In genomic region chr14:101635238-101636080, GRCh38 we compare ENCODE assay signal across 20 cellular contexts.
DNase-seq lines count a peak whose midpoint lies in the region; ATAC-seq and TF ChIP-seq lines count a peak whose summit lies in the region.
"Had no signal": no experiment of that assay in that cellular context is flagged by ENCODE, and none has a peak within 500 bp of the region (broad histone marks: within the 10 kb centered on the region; RNA-seq: fewer than 3 reads in every experiment).

No MANE protein-coding gene starts in this region.

- no peaks in the 10 kb centered on the region for H3K36me3 Mint-ChIP-seq in activated T-helper 17 cell treated with anti-CD3 and anti-CD28 coated beads, Interleukin-2, amount 50 U/mL, for 72 hours (ENCODE audit: low read depth)
- H3K36me3 Mint-ChIP-seq: CD8-positive, alpha-beta memory T cell; natural killer cell treated with Interleukin-12 subunit alpha and Interleukin-12 subunit beta and Interleukin-15 and Interleukin-18, amount 100 ng/mL, for 72 hours had no signal

- H3K9me3 Mint-ChIP-seq in activated T-helper 17 cell treated with anti-CD3 and anti-CD28 coated beads, Interleukin-2, amount 50 U/mL, for 72 hours, result no peaks in the 10 kb centered on the region
- H3K9me3 Mint-ChIP-seq: activated CD4-positive, alpha-beta T cell treated with anti-CD3 and anti-CD28 coated beads, Interleukin-2, amount 10 ng/mL, durations not matched to agents 7 days and 5 days; CD8-positive, alpha-beta memory T cell; natural killer cell treated with Interleukin-12 subunit alpha and Interleukin-12 subunit beta and Interleukin-15 and Interleukin-18, amount 100 ng/mL, for 72 hours had no signal

- peak overlapping the region; percentile 58 for H3K27ac Mint-ChIP-seq in activated T-helper 17 cell treated with anti-CD3 and anti-CD28 coated beads, Interleukin-2, amount 50 U/mL, for 72 hours
- H3K27ac Mint-ChIP-seq: activated CD4-positive, alpha-beta T cell treated with anti-CD3 and anti-CD28 coated beads, Interleukin-2, amount 10 ng/mL, durations not matched to agents 7 days and 5 days; CD8-positive, alpha-beta memory T cell; natural killer cell treated with Interleukin-12 subunit alpha and Interleukin-12 subunit beta and Interleukin-15 and Interleukin-18, amount 100 ng/mL, for 72 hours had no signal

- no peaks in the 10 kb centered on the region for H3K36me3 ChIP-seq in kidney epithelial cell (ENCODE audit: control insufficient read depth, insufficient read depth, low read length)
- H3K36me3 ChIP-seq: adrenal gland, cardiac muscle cell, sigmoid colon, suprapubic skin had no signal

- peak; percentile 36 for DNase-seq in Ammon's horn (ENCODE audit: low spot score)
- DNase-seq in kidney epithelial cell (ENCODE audit: low read depth), result no peak
- DNase-seq in NCI-H2227 (lab: John Stamatoyannopoulos, UW; ENCODE audit: unreplicated experiment), result no peak
- DNase-seq in medulla oblongata (ENCODE audit: extremely low spot score), result no peak
- DNase-seq: activated CD4-positive, alpha-beta T cell treated with anti-CD3 and anti-CD28 coated beads, Interleukin-2, amount 10 ng/mL, durations not matched to agents 7 days and 5 days; activated naive CD4-positive, alpha-beta T cell; adrenal gland; CD8-positive, alpha-beta memory T cell; DMS153; foreskin melanocyte; hippocampal formation; left ventricle myocardium superior; NCI-H1694; sigmoid colon had no signal

- peak; percentile 1 for TF ChIP-seq CTCF in kidney epithelial cell (IDR thresholded peaks at IDR 0.05; ENCODE audit: insufficient read depth, low read length, poor library complexity, severe bottlenecking)

- peak; percentile 12 for ATAC-seq in GM21723 (IDR thresholded peaks at IDR 0.05; ENCODE audit: unreplicated experiment)
- ATAC-seq in activated T-helper 17 cell treated with anti-CD3 and anti-CD28 coated beads, Interleukin-2, amount 50 U/mL, for 72 hours (replicated peaks), result no peak
- ATAC-seq in esophagus mucosa, result no peak
- ATAC-seq: left ventricle myocardium superior had no signal

- peaks cover 21% of the 10 kb centered on the region for H3K27me3 Mint-ChIP-seq in activated T-helper 17 cell treated with anti-CD3 and anti-CD28 coated beads, Interleukin-2, amount 50 U/mL, for 72 hours

- H3K4me3 Mint-ChIP-seq in activated T-helper 17 cell treated with anti-CD3 and anti-CD28 coated beads, Interleukin-2, amount 50 U/mL, for 72 hours, result peak overlapping the region; percentile 27
- H3K4me3 Mint-ChIP-seq: activated CD4-positive, alpha-beta T cell treated with anti-CD3 and anti-CD28 coated beads, Interleukin-2, amount 10 ng/mL, durations not matched to agents 7 days and 5 days; CD8-positive, alpha-beta memory T cell; natural killer cell treated with Interleukin-12 subunit alpha and Interleukin-12 subunit beta and Interleukin-15 and Interleukin-18, amount 100 ng/mL, for 72 hours had no signal

- H3K27me3 ChIP-seq in kidney epithelial cell (ENCODE audit: control insufficient read depth, insufficient read depth, low read length), result peaks cover 2% of the 10 kb centered on the region
- H3K27me3 ChIP-seq: sigmoid colon had no signal

- H3K4me1 Mint-ChIP-seq in activated T-helper 17 cell treated with anti-CD3 and anti-CD28 coated beads, Interleukin-2, amount 50 U/mL, for 72 hours, result peaks cover 9% of the 10 kb centered on the region

- H3K4me3 ChIP-seq in kidney epithelial cell (ENCODE audit: low read depth, low read length), result no peak overlapping the region
- H3K4me3 ChIP-seq: adrenal gland, cardiac muscle cell, sigmoid colon, suprapubic skin had no signal
